ENCODE assay signal across 15 cellular contexts in genomic region chr19:33333615-33334014, GRCh38. TPM values are rescaled to one million over a fixed set of nuclear protein-coding genes. Genes with fewer than 3 reads are reported as not detected.
"Had no signal": no experiment of that assay in that cellular context is flagged by ENCODE, and none has a peak within 500 bp of the region (broad histone marks: within the 10 kb centered on the region; RNA-seq: fewer than 3 reads in every experiment).

No MANE protein-coding gene starts in this region.

- H3K36me3 ChIP-seq: cardiac muscle cell, esophagus squamous epithelium, tibial artery, uterus had no signal

- ATAC-seq: activated CD4-positive, alpha-beta T cell treated with anti-CD3 and anti-CD28 coated beads for 36 hours; left cardiac atrium; stimulated activated naive CD8-positive, alpha-beta T cell treated with anti-CD3 and anti-CD28 coated beads, Interleukin-15, Interleukin-2, amounts not matched to agents 100 U/mL and 50 U/mL, for 24 hours; WTC11 had no signal

- H3K4me1 ChIP-seq: esophagus squamous epithelium, tibial artery, uterus had no signal

- H3K27me3 ChIP-seq: cardiac muscle cell, uterus had no signal

- H3K9me3 ChIP-seq: esophagus squamous epithelium, tibial artery, uterus had no signal

- FAIRE-seq: endothelial cell of umbilical vein had no signal

- DNase-seq: activated CD4-positive, alpha-beta T cell treated with anti-CD3 and anti-CD28 coated beads for 36 hours; activated CD4-positive, alpha-beta T cell treated with anti-CD3 and anti-CD28 coated beads, Interleukin-2, amount 50 U/mL, for 48 hours; dermis blood vessel endothelial cell; effector memory CD4-positive, alpha-beta T cell; esophagus squamous epithelium; left cardiac atrium; occipital lobe; retina; stimulated activated naive CD8-positive, alpha-beta T cell treated with anti-CD3 and anti-CD28 coated beads, Interleukin-15, Interleukin-2, amounts not matched to agents 100 U/mL and 50 U/mL, for 24 hours; substantia nigra; tibial artery; uterus had no signal

- H3K27ac ChIP-seq: cardiac muscle cell, esophagus squamous epithelium, tibial artery, uterus had no signal

- H3K4me3 ChIP-seq: cardiac muscle cell, esophagus squamous epithelium, tibial artery, uterus had no signal

RNA-seq across cellular contexts. Expression of gene CEBPA, which starts 31.3 kb away (rescaled TPM):
- total RNA-seq: endothelial cell of umbilical vein had no signal
